Comparison of ENCODE assay signal across 8 cellular contexts in the genomic region with DNA sequence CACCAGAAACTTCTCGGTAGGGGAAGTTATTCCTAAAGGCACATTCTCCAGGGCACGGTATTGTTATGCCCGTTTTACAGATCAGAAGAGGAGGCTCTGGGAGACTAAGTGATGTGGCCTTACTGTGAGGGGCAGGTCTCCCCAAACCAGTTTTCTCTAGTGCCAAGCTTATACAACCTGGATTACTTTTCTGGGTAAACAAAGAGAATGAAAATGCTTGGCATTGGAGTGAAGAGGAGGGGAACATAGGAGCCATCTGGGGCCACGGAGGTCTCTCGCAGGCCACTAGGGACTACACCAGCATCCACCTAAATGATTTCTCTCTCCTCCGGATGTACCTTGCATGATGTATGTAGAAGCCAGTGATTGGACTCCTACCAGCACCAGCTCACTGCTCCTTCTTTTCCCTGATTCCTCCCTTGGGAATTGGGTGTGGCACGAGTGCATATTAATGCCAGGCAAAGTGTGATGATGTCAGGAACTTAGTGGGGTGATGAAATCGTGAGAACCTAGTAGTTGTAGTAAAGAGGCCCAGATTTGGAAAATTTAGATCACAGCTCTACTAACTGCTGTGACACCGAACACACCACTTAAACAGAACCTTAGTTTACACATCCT. TPM values are rescaled to one million over a fixed set of nuclear protein-coding genes. Genes with fewer than 3 reads are reported as not detected.
A peak's percentile ranks its signal among the peaks of the same experiment; 100 is the strongest.
DNase-seq lines count a peak whose midpoint lies in the region; TF ChIP-seq lines count a peak whose summit lies in the region.

No MANE protein-coding gene starts in this region.

- WGBS in urinary bladder = 56% methylated on average over 9 of the region's 9 CpGs
- WGBS in stomach, 5 donors = 25 to 44% (median 25%) methylated on average over 9 of the region's 9 CpGs

- intact Hi-C loops in ascending aorta (cut with DNase I) = loop anchor here (1.0 to 10.0 kb wide), 3 partner anchors 67 to 519 kb away; a partner anchor contains a TSS
- intact Hi-C loops in stomach (cut with DNase I; ENCODE audit: low total_unique reads) = no loop called here

- H3K36me3 ChIP-seq in ascending aorta = no peaks in the 10 kb centered on the region
- no peaks in the 10 kb centered on the region for H3K36me3 ChIP-seq in urinary bladder (ENCODE audit: insufficient read depth)
- no peaks in the 10 kb centered on the region for H3K36me3 ChIP-seq in stomach

- no peaks in the 10 kb centered on the region for H3K27me3 ChIP-seq in ascending aorta
- H3K27me3 ChIP-seq in stomach = peaks cover 0 to 10% (median 5%) of the 10 kb centered on the region in 3 donors

- TF ChIP-seq CTCF in ascending aorta (IDR thresholded peaks at IDR 0.05) = no peak
- no peak for TF ChIP-seq CTCF in stomach (IDR thresholded peaks at IDR 0.05)

- DNase-seq in DMS114 treated with DMSO at 0.1 percent for 48 hours (lab: John Stamatoyannopoulos, UW; ENCODE audit: unreplicated experiment) (peak; percentile 34), LHCN-M2 (ENCODE audit: low read depth) (peak; percentile 67), ascending aorta (ENCODE audit: low spot score in 2 of 2) (peak in 1 of 2 donors; percentile 70), kidney tubule cell (ENCODE audit: low spot score) (peak; percentile 82), mucosa of gallbladder (ENCODE audit: low spot score) (no peak), stomach (no peak)
- no peak for DNase-seq in stimulated activated naive CD4-positive, alpha-beta T cell (lab: John Stamatoyannopoulos, UW)

- no peak for TF ChIP-seq EP300 in stomach (IDR thresholded peaks at IDR 0.05)

- TF ChIP-seq POLR2A in stomach (IDR thresholded peaks at IDR 0.05) = no peak

- H3K27ac ChIP-seq in ascending aorta = peak overlapping the region in 1 of 2 donors; percentile 41
- no peak overlapping the region for H3K27ac ChIP-seq in urinary bladder (ENCODE audit: low read depth)
- peak overlapping the region in 1 of 5 donors; percentile 88 for H3K27ac ChIP-seq in stomach

- H3K9me3 ChIP-seq in ascending aorta (no peaks in the 10 kb centered on the region), stomach (no peaks in the 10 kb centered on the region)

- H3K4me1 ChIP-seq in ascending aorta (no peaks in the 10 kb centered on the region), urinary bladder (ENCODE audit: insufficient read depth) (peaks cover 2% of the 10 kb centered on the region), stomach (peaks cover 12 to 18% (median 15%) of the 10 kb centered on the region in 4 donors)

- peak overlapping the region; percentile 68 to 69 for H3K4me3 ChIP-seq in ascending aorta
- H3K4me3 ChIP-seq in urinary bladder (ENCODE audit: low read depth, low read length) = peak overlapping the region; percentile 55
- H3K4me3 ChIP-seq in stomach = peak overlapping the region in 2 of 4 donors; percentile 46 to 55

RNA-seq across cellular contexts. Expression of a gene that starts 0.7 kb away (rescaled TPM):
- total RNA-seq in LHCN-M2 (2014; rRNA removed) (28.9 and 29.9 TPM in 2 replicates), ascending aorta (31.0 TPM), urinary bladder (25.0 TPM), mucosa of gallbladder (61.7 TPM), stomach (100 to 1,000 TPM in 1 of 5 donors, 10 to 100 TPM in 4; 19.4 to 134 (median 50.0) TPM)
- 9.9 TPM for polyA plus RNA-seq in LHCN-M2 (2012)
- polyA plus RNA-seq in urinary bladder (11.1 TPM), stomach (10 to 100 TPM; 21.4 to 64.2 (median 45.2) TPM)

Comparison
In these comparisons a context has a peak if more than half of its experiments do, and no peak if none do; other contexts are left out.
1. DNase-seq: peak in DMS114 treated with DMSO at 0.1 percent for 48 hours (single experiment), LHCN-M2 (single experiment) and kidney tubule cell (single experiment); none in mucosa of gallbladder (single experiment), stimulated activated naive CD4-positive, alpha-beta T cell (0 of 6) and stomach (single experiment).